8 cellular contexts compared by ENCODE assay signal in the genomic region with DNA sequence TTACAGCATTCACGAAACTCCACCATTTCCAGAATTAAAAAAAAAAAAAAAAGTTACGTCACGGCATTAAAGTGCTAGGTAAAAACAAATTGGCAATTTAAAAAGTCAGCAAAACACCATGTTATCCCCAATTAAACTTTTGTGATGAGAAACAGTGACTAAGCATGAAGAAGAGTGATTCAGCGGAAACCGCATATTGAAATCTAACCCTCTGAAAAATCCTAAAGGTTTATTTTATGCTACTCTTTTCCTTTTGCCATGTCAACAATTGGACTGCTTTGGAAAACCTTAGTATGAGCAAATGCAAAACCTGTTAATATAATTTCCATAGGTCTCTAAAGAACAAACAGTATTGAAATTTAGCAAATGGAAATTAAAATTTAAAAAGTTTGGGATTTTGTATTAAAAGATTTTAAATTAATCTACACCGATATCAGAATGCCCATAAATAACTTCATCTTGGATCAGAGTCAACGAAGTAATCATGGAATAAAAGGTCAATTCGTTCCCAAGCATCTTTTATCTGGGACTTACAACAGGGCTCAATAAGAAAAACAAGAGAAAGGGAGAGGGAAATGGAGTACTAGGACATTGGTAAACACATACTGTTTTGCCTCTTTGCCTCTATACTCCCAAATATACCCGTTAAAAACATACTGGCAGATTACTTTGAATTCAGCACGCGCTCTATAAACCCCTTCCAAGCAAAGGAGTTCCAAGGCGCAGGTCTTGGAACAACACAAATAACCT. TPM values are rescaled to one million over a fixed set of nuclear protein-coding genes. Genes with fewer than 3 reads are reported as not detected.
DNase-seq lines count a peak whose midpoint lies in the region; ATAC-seq and TF ChIP-seq lines count a peak whose summit lies in the region.

No MANE protein-coding gene starts in this region.

- H3K36me3 ChIP-seq in GM23338 (ENCODE audit: insufficient read depth) (no peaks in the 10 kb centered on the region), PC-9 (ENCODE audit: low read depth) (0 out of 2 replicates have a peak, but pooled peaks cover 2% of the 10 kb centered on the region)

- intact Hi-C loops in CD4-positive, alpha-beta T cell (cut with DNase I, micrococcal nuclease): loop anchor here (2.0 to 10.0 kb wide), 6 partner anchors 77 to 1719 kb away; a partner anchor contains a TSS
- intact Hi-C loops in PC-9 (cut with micrococcal nuclease; ENCODE audit: unreplicated experiment): loop anchor here (1.0 kb wide), 1 partner anchor 79 kb away; no protein-coding TSS in a partner anchor
- intact Hi-C loops in dendritic cell treated with granulocyte-macrophage colony-stimulating factor and Interleukin-4, amounts not matched to agents 40 ng/mL and 50 ng/mL, for 4 days (cut with micrococcal nuclease): loop anchor here (1.0 to 5.0 kb wide), 3 partner anchors 78 to 734 kb away; a partner anchor contains a TSS

- H3K27ac Mint-ChIP-seq in CD4-positive, alpha-beta T cell: peak overlapping the region; percentile 58
- H3K27ac Mint-ChIP-seq in GM23338: peak overlapping the region; percentile 94
- H3K27ac Mint-ChIP-seq in dendritic cell treated with granulocyte-macrophage colony-stimulating factor and Interleukin-4, amounts not matched to agents 40 ng/mL and 50 ng/mL, for 4 days: peak overlapping the region; percentile 97

- H3K4me1 ChIP-seq in GM23338 (ENCODE audit: insufficient read depth) (peaks cover 33% of the 10 kb centered on the region), PC-9 (replicated peaks; ENCODE audit: insufficient read depth) (peaks cover 45% of the 10 kb centered on the region), mononuclear cell (ENCODE audit: insufficient read depth, low read length) (peaks cover 22% of the 10 kb centered on the region)

- TSS peak; percentile 41 for BruUV-seq in PC-9 (replicated peaks; lab: Mats Ljungman, UMichigan)

- H3K27me3 Mint-ChIP-seq in CD4-positive, alpha-beta T cell: no peaks in the 10 kb centered on the region
- no peaks in the 10 kb centered on the region for H3K27me3 Mint-ChIP-seq in GM23338 (ENCODE audit: insufficient read depth, low read depth, poor library complexity)
- no peaks in the 10 kb centered on the region for H3K27me3 Mint-ChIP-seq in dendritic cell treated with granulocyte-macrophage colony-stimulating factor and Interleukin-4, amounts not matched to agents 40 ng/mL and 50 ng/mL, for 4 days

- H3K36me3 Mint-ChIP-seq in CD4-positive, alpha-beta T cell (ENCODE audit: low read depth): peaks cover 8% of the 10 kb centered on the region
- peaks cover 6% of the 10 kb centered on the region for H3K36me3 Mint-ChIP-seq in GM23338 (ENCODE audit: low read depth)
- H3K36me3 Mint-ChIP-seq in dendritic cell treated with granulocyte-macrophage colony-stimulating factor and Interleukin-4, amounts not matched to agents 40 ng/mL and 50 ng/mL, for 4 days (ENCODE audit: low read depth): peaks cover 14% of the 10 kb centered on the region

- H3K27me3 ChIP-seq in CD4-positive, alpha-beta T cell (ENCODE audit: control insufficient read depth, insufficient read depth, low read length): no peaks in the 10 kb centered on the region
- H3K27me3 ChIP-seq in GM23338 (ENCODE audit: insufficient read depth) (no peaks in the 10 kb centered on the region), PC-9 (ENCODE audit: insufficient read depth, low read depth) (no peaks in the 10 kb centered on the region), mononuclear cell (ENCODE audit: insufficient read depth, low read length) (no peaks in the 10 kb centered on the region)

- peaks cover 60% of the 10 kb centered on the region for H3K79me2 ChIP-seq in GM23338 (replicated peaks; ENCODE audit: insufficient read depth)
- peaks cover 57% of the 10 kb centered on the region for H3K79me2 ChIP-seq in PC-9 (ENCODE audit: low read depth)

- peak overlapping the region; percentile 91 for H3K4me3 Mint-ChIP-seq in CD4-positive, alpha-beta T cell
- peak overlapping the region; percentile 90 for H3K4me3 Mint-ChIP-seq in GM23338
- peak overlapping the region; percentile 88 for H3K4me3 Mint-ChIP-seq in dendritic cell treated with granulocyte-macrophage colony-stimulating factor and Interleukin-4, amounts not matched to agents 40 ng/mL and 50 ng/mL, for 4 days

- H3K4me3 ChIP-seq in GM23338 (peak overlapping the region; percentile 63), PC-9 (peak overlapping the region; percentile 73), mononuclear cell (ENCODE audit: low read length) (peak overlapping the region; percentile 60)

- CTCF ChIA-PET in CD4-positive, alpha-beta T cell (lab: Charles Lee): no interaction called here
- CTCF ChIA-PET in PC-9 (lab: Charles Lee): no interaction called here

- no peaks in the 10 kb centered on the region for H3K9me2 ChIP-seq in GM23338 (ENCODE audit: insufficient read depth)
- no peaks in the 10 kb centered on the region for H3K9me2 ChIP-seq in PC-9 (ENCODE audit: insufficient read depth)

- POLR2A ChIA-PET in CD4-positive, alpha-beta T cell (lab: Charles Lee): interaction anchor here (2.7 to 3.4 kb wide), 2 partner anchors 78 kb away, joined by 10 to 60 read pairs; a partner anchor contains a TSS
- POLR2A ChIA-PET in PC-9 (lab: Charles Lee; ENCODE audit: unreplicated experiment): no interaction called here

- peaks cover 74% of the 10 kb centered on the region for H3K4me1 Mint-ChIP-seq in CD4-positive, alpha-beta T cell (ENCODE audit: low read depth)
- peaks cover 32% of the 10 kb centered on the region for H3K4me1 Mint-ChIP-seq in GM23338
- H3K4me1 Mint-ChIP-seq in dendritic cell treated with granulocyte-macrophage colony-stimulating factor and Interleukin-4, amounts not matched to agents 40 ng/mL and 50 ng/mL, for 4 days (ENCODE audit: low read depth): peaks cover 46% of the 10 kb centered on the region

- no peaks in the 10 kb centered on the region for H3K9me3 ChIP-seq in CD4-positive, alpha-beta T cell (ENCODE audit: control insufficient read depth, low read length)
- H3K9me3 ChIP-seq in PC-9 (ENCODE audit: insufficient read depth, low read depth) (no peaks in the 10 kb centered on the region), mononuclear cell (ENCODE audit: low read depth, low read length) (no peaks in the 10 kb centered on the region)

- H3F3A ChIP-seq in GM23338 (replicated peaks; ENCODE audit: low read depth): no peaks in the 10 kb centered on the region
- H3F3A ChIP-seq in PC-9 (ENCODE audit: insufficient read depth, low read depth): no peaks in the 10 kb centered on the region

- no peaks in the 10 kb centered on the region for H3K9me3 Mint-ChIP-seq in CD4-positive, alpha-beta T cell
- no peaks in the 10 kb centered on the region for H3K9me3 Mint-ChIP-seq in GM23338
- H3K9me3 Mint-ChIP-seq in dendritic cell treated with granulocyte-macrophage colony-stimulating factor and Interleukin-4, amounts not matched to agents 40 ng/mL and 50 ng/mL, for 4 days: no peaks in the 10 kb centered on the region

- no peak for ATAC-seq in CD4-positive, alpha-beta T cell (ENCODE audit: poor library complexity)
- ATAC-seq in GM23338 (no peak), GM18907 (IDR thresholded peaks at IDR 0.05; ENCODE audit: unreplicated experiment) (no peak), HG03354 (IDR thresholded peaks at IDR 0.05; ENCODE audit: poor library complexity, severe bottlenecking, unreplicated experiment) (no peak), GM21423 (IDR thresholded peaks at IDR 0.05; ENCODE audit: unreplicated experiment) (no peak)

- H3K27ac ChIP-seq in CD4-positive, alpha-beta T cell (ENCODE audit: low read depth, low read length): no peak overlapping the region
- H3K27ac ChIP-seq in GM23338 (ENCODE audit: low read depth): peak overlapping the region; percentile 55
- H3K27ac ChIP-seq in PC-9: peak overlapping the region; percentile 86

- H4K20me1 ChIP-seq in GM23338 (replicated peaks; ENCODE audit: insufficient read depth) (peaks cover 14% of the 10 kb centered on the region; the same call in 1 of the 2 replicates), PC-9 (ENCODE audit: insufficient read depth) (peaks cover 7% of the 10 kb centered on the region; the same call in 1 of the 2 replicates)

- DNase-seq in CD4-positive, alpha-beta T cell: no peak
- DNase-seq in GM23338 (ENCODE audit: low spot score) (peak; percentile 44), PC-9 (peak in 1 of 2 experiments; percentile 62)

- H3K4me2 ChIP-seq in GM23338 (peak overlapping the region; percentile 85), PC-9 (peak overlapping the region; percentile 84)

- H2AFZ ChIP-seq in GM23338 (no peak overlapping the region; the same call in 1 of the 2 replicates), PC-9 (peak overlapping the region; percentile 82)

- no peak for TF ChIP-seq CTCF in CD4-positive, alpha-beta T cell (IDR thresholded peaks at IDR 0.05)
- TF ChIP-seq CTCF in GM23338 (conservative IDR thresholded peaks at IDR 0.05; ENCODE audit: low read depth in 2 of 2) (no peak), PC-9 (conservative IDR thresholded peaks at IDR 0.05) (no peak)

TF ChIP-seq in GM23338, 12 proteins besides CTCF, POLR2A, EP300 and RAD21:
- TF ChIP-seq CREB1 (CRISPR knock-in tag; IDR thresholded peaks at IDR 0.05; ENCODE audit: low read depth) (0 out of 2 replicates have a peak, but pooled peaks have one; percentile 22), JUNB (IDR thresholded peaks at IDR 0.05; ENCODE audit: unreplicated experiment) (no peak)
- TF ChIP-seq, protein P1, sequence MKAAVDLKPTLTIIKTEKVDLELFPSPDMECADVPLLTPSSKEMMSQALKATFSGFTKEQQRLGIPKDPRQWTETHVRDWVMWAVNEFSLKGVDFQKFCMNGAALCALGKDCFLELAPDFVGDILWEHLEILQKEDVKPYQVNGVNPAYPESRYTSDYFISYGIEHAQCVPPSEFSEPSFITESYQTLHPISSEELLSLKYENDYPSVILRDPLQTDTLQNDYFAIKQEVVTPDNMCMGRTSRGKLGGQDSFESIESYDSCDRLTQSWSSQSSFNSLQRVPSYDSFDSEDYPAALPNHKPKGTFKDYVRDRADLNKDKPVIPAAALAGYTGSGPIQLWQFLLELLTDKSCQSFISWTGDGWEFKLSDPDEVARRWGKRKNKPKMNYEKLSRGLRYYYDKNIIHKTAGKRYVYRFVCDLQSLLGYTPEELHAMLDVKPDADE (IDR thresholded peaks at IDR 0.05): no peak

RNA-seq across cellular contexts. Expression of a gene that starts 1.1 kb away (rescaled TPM):
- total RNA-seq in CD4-positive, alpha-beta T cell: 1 to 10 TPM; 1.3 to 1.4 TPM
- 21.3 and 25.4 TPM in 2 replicates for total RNA-seq in GM23338 (2014; rRNA removed; shearing (Covaris generic))
- polyA plus RNA-seq in GM23338 (2016; fragmentation: Nextera tagmentation; extraction: Ambion mirVana): 6.5 and 6.7 TPM in 2 replicates
- 8.3 and 10.6 TPM in 2 replicates for total RNA-seq in PC-9 (2021)
- 4.0 TPM for total RNA-seq in mononuclear cell
